ENCODE assay signal across 24 cellular contexts in the genomic region with DNA sequence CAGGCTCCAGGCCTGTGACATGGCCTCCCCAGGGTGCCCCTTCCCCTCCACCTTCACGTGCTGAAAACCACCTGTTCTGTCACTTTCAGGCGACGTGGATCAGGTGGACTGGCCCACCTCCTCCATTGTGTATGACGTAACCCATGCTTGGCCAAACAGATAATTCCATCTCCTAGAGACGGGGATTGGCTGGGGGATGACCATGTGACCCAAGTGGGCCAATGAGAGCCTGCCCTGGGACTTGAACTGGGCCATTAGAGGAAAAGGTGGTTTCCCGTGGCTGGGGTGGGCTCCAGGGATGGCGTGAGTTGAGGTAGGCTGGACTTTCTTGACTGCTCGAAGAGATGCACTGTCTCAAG. TPM values are rescaled to one million over a fixed set of nuclear protein-coding genes. Genes with fewer than 3 reads are reported as not detected.
DNase-seq lines count a peak whose midpoint lies in the region; ATAC-seq, FAIRE-seq and TF ChIP-seq lines count a peak whose summit lies in the region.
"Had no signal": no experiment of that assay in that cellular context is flagged by ENCODE, and none has a peak within 500 bp of the region (broad histone marks: within the 10 kb centered on the region; RNA-seq: fewer than 3 reads in every experiment).

No MANE protein-coding gene starts in this region.

- H3K27ac Mint-ChIP-seq in stimulated activated naive CD8-positive, alpha-beta T cell treated with anti-CD3 and anti-CD28 coated beads, Interleukin-15, Interleukin-2, amounts not matched to agents 100 ng/mL and 50 ng/mL, for 24 hours: peak overlapping the region; percentile 52
- H3K27ac Mint-ChIP-seq in stimulated activated naive CD8-positive, alpha-beta T cell treated with anti-CD3 and anti-CD28 coated beads, Interleukin-15, amount 100 ng/mL, for 72 hours: no peak overlapping the region
- H3K27ac Mint-ChIP-seq: activated naive CD8-positive, alpha-beta T cell treated with anti-CD3 and anti-CD28 coated beads, Interleukin-2, amount 10 ng/mL, durations not matched to agents 7 days and 5 days; activated T-helper 2 cell treated with anti-CD3 and anti-CD28 coated beads, Interferon-gamma antibody, Interleukin-2, Interleukin-4, amounts not matched to agents 10 μg/mL and 5 μg/mL and 100 μg/mL, durations not matched to agents 14 hours and 24 hours and 36 hours; CD4-positive, CD25-positive, alpha-beta regulatory T cell had no signal

- peak overlapping the region; percentile 12; the same call in 1 of the 2 replicates for H3K4me2 ChIP-seq in OCI-LY7 (ENCODE audit: low read length)

- intact Hi-C loops in OCI-LY7 (cut with micrococcal nuclease; ENCODE audit: unreplicated experiment): no loop called here
- intact Hi-C loops in pancreas (cut with DNase I): loop anchor here in 1 of 3 donors (10.0 kb wide), 1 partner anchor 72 kb away; no protein-coding TSS in a partner anchor

- no peak for TF ChIP-seq CTCF in OCI-LY7 (conservative IDR thresholded peaks at IDR 0.05; ENCODE audit: low read length)
- no peak for TF ChIP-seq CTCF in pancreas (IDR thresholded peaks at IDR 0.05)

- POLR2A ChIA-PET in OCI-LY7 (lab: Charles Lee): no interaction called here

- WGBS in pancreas, 2 donors: 73 to 81% methylated on average over 8 of the region's 8 CpGs

- H4K20me1 ChIP-seq in OCI-LY7 (ENCODE audit: insufficient read depth, low read length): no peaks in the 10 kb centered on the region

- H3K9me3 ChIP-seq in OCI-LY7 (ENCODE audit: low read length) (no peaks in the 10 kb centered on the region), pancreas (no peaks in the 10 kb centered on the region)
- H3K9me3 ChIP-seq: heart left ventricle, thyroid gland had no signal

- peaks cover 3% of the 10 kb centered on the region for H3K27me3 Mint-ChIP-seq in stimulated activated naive CD8-positive, alpha-beta T cell treated with anti-CD3 and anti-CD28 coated beads, Interleukin-15, Interleukin-2, amounts not matched to agents 100 ng/mL and 50 ng/mL, for 24 hours
- H3K27me3 Mint-ChIP-seq in stimulated activated naive CD8-positive, alpha-beta T cell treated with anti-CD3 and anti-CD28 coated beads, Interleukin-15, amount 100 ng/mL, for 72 hours: peaks cover 53% of the 10 kb centered on the region

- H3K27ac ChIP-seq in OCI-LY7 (ENCODE audit: low read depth, low read length, poor library complexity, severe bottlenecking) (no peak overlapping the region), pancreas (no peak overlapping the region)
- H3K27ac ChIP-seq: heart left ventricle, thyroid gland had no signal

- H3K27me3 ChIP-seq in pancreas: no peaks in the 10 kb centered on the region

- FAIRE-seq in pancreas (lab: Jason Lieb, UNC): no peak

- no peaks in the 10 kb centered on the region for H3K36me3 ChIP-seq in OCI-LY7 (ENCODE audit: insufficient read depth, low read length)
- no peaks in the 10 kb centered on the region for H3K36me3 ChIP-seq in pancreas
- H3K36me3 ChIP-seq: heart left ventricle, thyroid gland had no signal

- no TSS peak for BruUV-seq in OCI-LY7 (replicated peaks; lab: Mats Ljungman, UMichigan)

- ATAC-seq in stimulated activated naive CD8-positive, alpha-beta T cell treated with anti-CD3 and anti-CD28 coated beads, Interleukin-15, amount 100 ng/mL, for 72 hours: no peak
- no peak for ATAC-seq in pancreas
- ATAC-seq: heart left ventricle had no signal

- no peaks in the 10 kb centered on the region for H3K79me2 ChIP-seq in OCI-LY7 (ENCODE audit: insufficient read depth, low read depth, low read length)

- CTCF ChIA-PET in OCI-LY7 (lab: Charles Lee; ENCODE audit: unreplicated experiment): no interaction called here

- H2AFZ ChIP-seq in OCI-LY7 (ENCODE audit: low read length): no peak overlapping the region; the same call in 1 of the 2 replicates

- H3K4me3 ChIP-seq in OCI-LY7 (ENCODE audit: low read depth, low read length, poor library complexity, severe bottlenecking): no peak overlapping the region
- no peak overlapping the region for H3K4me3 ChIP-seq in pancreas
- H3K4me3 ChIP-seq: heart left ventricle, thyroid gland had no signal

- no peaks in the 10 kb centered on the region for H3K36me3 Mint-ChIP-seq in stimulated activated naive CD8-positive, alpha-beta T cell treated with anti-CD3 and anti-CD28 coated beads, Interleukin-15, Interleukin-2, amounts not matched to agents 100 ng/mL and 50 ng/mL, for 24 hours (ENCODE audit: low read depth)
- H3K36me3 Mint-ChIP-seq: activated naive CD8-positive, alpha-beta T cell treated with anti-CD3 and anti-CD28 coated beads, Interleukin-2, amount 10 ng/mL, durations not matched to agents 7 days and 5 days; CD4-positive, CD25-positive, alpha-beta regulatory T cell had no signal

- H3K9me2 ChIP-seq in OCI-LY7 (ENCODE audit: insufficient read depth, low read length): no peaks in the 10 kb centered on the region

- H3K4me1 Mint-ChIP-seq in stimulated activated naive CD8-positive, alpha-beta T cell treated with anti-CD3 and anti-CD28 coated beads, Interleukin-15, Interleukin-2, amounts not matched to agents 100 ng/mL and 50 ng/mL, for 24 hours (ENCODE audit: low read depth): peaks cover 7% of the 10 kb centered on the region
- H3K4me1 Mint-ChIP-seq in stimulated activated naive CD8-positive, alpha-beta T cell treated with anti-CD3 and anti-CD28 coated beads, Interleukin-15, amount 100 ng/mL, for 72 hours: peaks cover 16% of the 10 kb centered on the region

- H3K4me1 ChIP-seq in OCI-LY7 (ENCODE audit: insufficient read depth, low read length, poor library complexity, severe bottlenecking) (no peaks in the 10 kb centered on the region), pancreas (no peaks in the 10 kb centered on the region)

- H3K9me3 Mint-ChIP-seq in stimulated activated naive CD8-positive, alpha-beta T cell treated with anti-CD3 and anti-CD28 coated beads, Interleukin-15, Interleukin-2, amounts not matched to agents 100 ng/mL and 50 ng/mL, for 24 hours: no peaks in the 10 kb centered on the region
- no peaks in the 10 kb centered on the region for H3K9me3 Mint-ChIP-seq in stimulated activated naive CD8-positive, alpha-beta T cell treated with anti-CD3 and anti-CD28 coated beads, Interleukin-15, amount 100 ng/mL, for 72 hours
- H3K9me3 Mint-ChIP-seq: activated naive CD8-positive, alpha-beta T cell treated with anti-CD3 and anti-CD28 coated beads, Interleukin-2, amount 10 ng/mL, durations not matched to agents 7 days and 5 days; activated T-helper 2 cell treated with anti-CD3 and anti-CD28 coated beads, Interferon-gamma antibody, Interleukin-2, Interleukin-4, amounts not matched to agents 10 μg/mL and 5 μg/mL and 100 μg/mL, durations not matched to agents 14 hours and 24 hours and 36 hours had no signal

- no peak overlapping the region for H3K4me3 Mint-ChIP-seq in stimulated activated naive CD8-positive, alpha-beta T cell treated with anti-CD3 and anti-CD28 coated beads, Interleukin-15, Interleukin-2, amounts not matched to agents 100 ng/mL and 50 ng/mL, for 24 hours
- H3K4me3 Mint-ChIP-seq in stimulated activated naive CD8-positive, alpha-beta T cell treated with anti-CD3 and anti-CD28 coated beads, Interleukin-15, amount 100 ng/mL, for 72 hours: no peak overlapping the region
- H3K4me3 Mint-ChIP-seq: activated naive CD8-positive, alpha-beta T cell treated with anti-CD3 and anti-CD28 coated beads, Interleukin-2, amount 10 ng/mL, durations not matched to agents 7 days and 5 days had no signal

- DNase-seq in stimulated activated naive CD8-positive, alpha-beta T cell treated with anti-CD3 and anti-CD28 coated beads, Interleukin-15, amount 100 ng/mL, for 72 hours: no peak
- DNase-seq in OCI-LY7 (ENCODE audit: low spot score): peak; percentile 56
- DNase-seq in pancreas: no peak
- no peak for DNase-seq in UCSD-AML1 (lab: John Stamatoyannopoulos, UW; ENCODE audit: unreplicated experiment)
- DNase-seq in HK-2 (ENCODE audit: unreplicated experiment): no peak
- DNase-seq: activated CD4-positive, alpha-beta T cell treated with anti-CD3 and anti-CD28 coated beads, Interleukin-2, amount 50 U/mL, for 4 hours; activated CD8-positive, alpha-beta memory T cell treated with anti-CD3 and anti-CD28 coated beads, Interleukin-2, amount 50 U/mL, for 4 hours; activated naive CD8-positive, alpha-beta T cell treated with anti-CD3 and anti-CD28 coated beads, Interleukin-2, amount 10 ng/mL, durations not matched to agents 7 days and 5 days; CD4-positive, CD25-positive, alpha-beta regulatory T cell; cerebellar nuclear complex; GDM1; HCEC 1CT; heart left ventricle; KBM-7; mesenchymal stem cell; NCI-H187 treated with DMSO at 0.1 percent for 48 hours; nucleus accumbens; RPMI8226; stimulated activated CD4-positive, alpha-beta T cell treated with anti-CD3 and anti-CD28 coated beads, Interleukin-4, amount 100 ng/mL, for 1 hour; stimulated activated naive CD4-positive, alpha-beta T cell; thyroid gland had no signal

RNA-seq across cellular contexts. Expression of a gene that starts 3.6 kb away (rescaled TPM):
- total RNA-seq in OCI-LY7 (2014; rRNA removed; shearing (Covaris generic)): not detected in 2 replicates
- total RNA-seq in OCI-LY7 (2022) (0.34 TPM in 1 of 2 replicates, not detected in the other), pancreas (1 to 10 TPM in 2 of 6 donors, under 1 TPM in 4; 0.23 to 4.0 (median 0.72) TPM)
- polyA plus RNA-seq in pancreas: under 1 TPM; 0.52 to 0.53 TPM

RNA-seq across cellular contexts. Expression of a gene that starts 7.5 kb away (rescaled TPM):
- total RNA-seq in OCI-LY7 (2014; rRNA removed; shearing (Covaris generic)): 0.31 TPM in 1 of 2 replicates, not detected in the other
- total RNA-seq in OCI-LY7 (2022) (0.17 and 0.26 TPM in 2 replicates), pancreas (not detected)
- polyA plus RNA-seq in pancreas: under 1 TPM; 0.11 to 0.23 TPM
- total RNA-seq: activated naive CD8-positive, alpha-beta T cell treated with anti-CD3 and anti-CD28 coated beads, Interleukin-2, amount 10 ng/mL, durations not matched to agents 7 days and 5 days; activated T-helper 2 cell treated with anti-CD3 and anti-CD28 coated beads, Interferon-gamma antibody, Interleukin-2, Interleukin-4, amounts not matched to agents 10 μg/mL and 5 μg/mL and 100 μg/mL, durations not matched to agents 14 hours and 24 hours and 36 hours; CD4-positive, CD25-positive, alpha-beta regulatory T cell; renal cortical epithelial cell; thyroid gland had no signal
- polyA plus RNA-seq: CD4-positive, CD25-positive, alpha-beta regulatory T cell had no signal

RNA-seq across cellular contexts. Expression of a gene that starts 25.4 kb away (rescaled TPM):
- total RNA-seq in OCI-LY7 (2014; rRNA removed; shearing (Covaris generic)): 0.46 and 1.3 TPM in 2 replicates
- total RNA-seq in OCI-LY7 (2022) (3.1 and 3.6 TPM in 2 replicates), pancreas (10 to 100 TPM; 12.6 to 22.0 (median 16.9) TPM)
- 10 to 100 TPM; 14.5 to 24.1 TPM for polyA plus RNA-seq in pancreas

RNA-seq across cellular contexts. Expression of a gene that starts 26.2 kb away (rescaled TPM):
- 1.9 and 8.3 TPM in 2 replicates for total RNA-seq in OCI-LY7 (2014; rRNA removed; shearing (Covaris generic))
- total RNA-seq in OCI-LY7 (2022) (13.0 and 15.7 TPM in 2 replicates), pancreas (1 to 10 TPM; 1.5 to 2.7 (median 2.3) TPM)
- 10 to 100 TPM in 1 of 2 donors, 1 to 10 TPM in 1; 9.9 to 11.5 TPM for polyA plus RNA-seq in pancreas

RNA-seq across cellular contexts. Expression of a gene that starts 37.4 kb away (rescaled TPM):
- 27.1 and 45.6 TPM in 2 replicates for total RNA-seq in OCI-LY7 (2014; rRNA removed; shearing (Covaris generic))
- total RNA-seq in OCI-LY7 (2022) (54.6 and 58.6 TPM in 2 replicates), pancreas (10 to 100 TPM; 10.7 to 19.3 (median 13.4) TPM)
- polyA plus RNA-seq in pancreas: 10 to 100 TPM; 21.5 to 39.0 TPM
